ENCODE assay signal across 19 cellular contexts in genomic region chr20:8490076-8490830, GRCh38.
DNase-seq lines count a peak whose midpoint lies in the region; ATAC-seq and TF ChIP-seq lines count a peak whose summit lies in the region.
"Had no signal": no experiment of that assay in that cellular context is flagged by ENCODE, and none has a peak within 500 bp of the region (broad histone marks: within the 10 kb centered on the region; RNA-seq: fewer than 3 reads in every experiment).

No MANE protein-coding gene starts in this region.

- H3K27me3 ChIP-seq in breast epithelium, result no peaks in the 10 kb centered on the region
- no peaks in the 10 kb centered on the region for H3K27me3 ChIP-seq in MM.1S (replicated peaks; ENCODE audit: insufficient read depth, low read length)

- H3K36me3 ChIP-seq in breast epithelium, result no peaks in the 10 kb centered on the region
- H3K36me3 ChIP-seq in MM.1S (replicated peaks; ENCODE audit: insufficient read depth, low read length), result no peaks in the 10 kb centered on the region
- H3K36me3 ChIP-seq: HAP-1 had no signal

- no peak overlapping the region for H3K4me2 ChIP-seq in MM.1S (ENCODE audit: low read depth, low read length)

- no peaks in the 10 kb centered on the region for H3F3A ChIP-seq in MM.1S (ENCODE audit: insufficient read depth, low read length)

- H3K9me3 ChIP-seq in breast epithelium (no peaks in the 10 kb centered on the region), MM.1S (replicated peaks; ENCODE audit: insufficient read depth, low read length) (no peaks in the 10 kb centered on the region)
- H3K9me3 ChIP-seq: HAP-1 had no signal

- H3K4me1 Mint-ChIP-seq in MCF 10A (ENCODE audit: insufficient read depth, unreplicated experiment), result peaks cover 5% of the 10 kb centered on the region
- peaks cover 6% of the 10 kb centered on the region for H3K4me1 Mint-ChIP-seq in stimulated activated effector memory CD8-positive, alpha-beta T cell treated with anti-CD3 and anti-CD28 coated beads, Interleukin-12 subunit alpha, Interleukin-12 subunit beta, amount 100 ng/mL, for 72 hours
- H3K4me1 Mint-ChIP-seq: B cell had no signal

- intact Hi-C loops in breast epithelium (cut with DNase I; ENCODE audit: low total_unique reads), result no loop called here
- intact Hi-C loops in MCF 10A (cut with micrococcal nuclease), result no loop called here

- no peak overlapping the region for H3K27ac Mint-ChIP-seq in MCF 10A (ENCODE audit: low read depth, unreplicated experiment)
- no peak overlapping the region for H3K27ac Mint-ChIP-seq in stimulated activated effector memory CD8-positive, alpha-beta T cell treated with anti-CD3 and anti-CD28 coated beads, Interleukin-12 subunit alpha, Interleukin-12 subunit beta, amount 100 ng/mL, for 72 hours
- H3K27ac Mint-ChIP-seq: B cell had no signal

- peak; percentile 95 for ATAC-seq in stimulated activated effector memory CD8-positive, alpha-beta T cell treated with anti-CD3 and anti-CD28 coated beads, Interleukin-12 subunit alpha, Interleukin-12 subunit beta, amount 100 ng/mL, for 72 hours
- ATAC-seq: PC-3 had no signal

- DNase-seq in breast epithelium (ENCODE audit: low spot score in 2 of 2), result no peak
- DNase-seq in MCF 10A (ENCODE audit: unreplicated experiment), result no peak
- DNase-seq in NCI-H2029 treated with DMSO at 0.1 percent for 48 hours (lab: John Stamatoyannopoulos, UW), result peak; percentile 37
- peak; percentile 55 for DNase-seq in fibroblast of the aortic adventitia (ENCODE audit: low read depth)
- no peak for DNase-seq in stimulated activated effector memory CD8-positive, alpha-beta T cell treated with anti-CD3 and anti-CD28 coated beads, Interleukin-12 subunit alpha, Interleukin-12 subunit beta, amount 100 ng/mL, for 72 hours (ENCODE audit: low spot score in 2 of 2)
- DNase-seq in MM.1S, result no peak
- DNase-seq in germinal center (ENCODE audit: low spot score), result no peak
- no peak for DNase-seq in activated naive CD4-positive, alpha-beta T cell treated with Interleukin-2 at 50 U/mL for 16 hours
- DNase-seq: 8988T, DMS 273 treated with DMSO at 0.1 percent for 48 hours, GDM1, NCI-H1694 treated with DMSO at 0.1 percent for 48 hours, NCI-H226, NCI-H524, NCI-H82, PC-3, RPMI8226 had no signal

- TF ChIP-seq POLR2A in breast epithelium (IDR thresholded peaks at IDR 0.05), result no peak

- no peak overlapping the region for H3K9ac ChIP-seq in MM.1S (ENCODE audit: low read length)

- no peak for TF ChIP-seq CTCF in breast epithelium (IDR thresholded peaks at IDR 0.05)
- TF ChIP-seq CTCF in MCF 10A (IDR thresholded peaks at IDR 0.05; ENCODE audit: unreplicated experiment), result no peak
- no peak for TF ChIP-seq CTCF in fibroblast of the aortic adventitia (IDR thresholded peaks at IDR 0.05; ENCODE audit: insufficient read depth, low read length)
- TF ChIP-seq CTCF in MM.1S (IDR thresholded peaks at IDR 0.05; ENCODE audit: low read length), result no peak

- no peak overlapping the region for H3K4me3 Mint-ChIP-seq in MCF 10A (ENCODE audit: unreplicated experiment)
- H3K4me3 Mint-ChIP-seq in stimulated activated effector memory CD8-positive, alpha-beta T cell treated with anti-CD3 and anti-CD28 coated beads, Interleukin-12 subunit alpha, Interleukin-12 subunit beta, amount 100 ng/mL, for 72 hours, result no peak overlapping the region
- H3K4me3 Mint-ChIP-seq: B cell had no signal

- no peaks in the 10 kb centered on the region for H3K27me3 Mint-ChIP-seq in MCF 10A (ENCODE audit: insufficient read depth, unreplicated experiment)
- H3K27me3 Mint-ChIP-seq: B cell had no signal

- no peaks in the 10 kb centered on the region for H3K9me2 ChIP-seq in MM.1S (replicated peaks; ENCODE audit: insufficient read depth, low read length)

- no peaks in the 10 kb centered on the region for H3K79me2 ChIP-seq in MM.1S (ENCODE audit: low read length)

- H3K36me3 Mint-ChIP-seq in MCF 10A (ENCODE audit: insufficient read depth, unreplicated experiment), result no peaks in the 10 kb centered on the region
- no peaks in the 10 kb centered on the region for H3K36me3 Mint-ChIP-seq in stimulated activated effector memory CD8-positive, alpha-beta T cell treated with anti-CD3 and anti-CD28 coated beads, Interleukin-12 subunit alpha, Interleukin-12 subunit beta, amount 100 ng/mL, for 72 hours

- CTCF ChIA-PET in MCF 10A (lab: Yijun Ruan, JAX), result no interaction called here

- H3K4me1 ChIP-seq in breast epithelium (no peaks in the 10 kb centered on the region), MM.1S (ENCODE audit: low read length) (0 out of 2 replicates have a peak, but pooled peaks cover 4% of the 10 kb centered on the region)

- H2AFZ ChIP-seq in MM.1S (ENCODE audit: low read length), result no peak overlapping the region

- H3K27ac ChIP-seq in breast epithelium, result peak overlapping the region; percentile 35 to 67
- H3K27ac ChIP-seq in MM.1S (ENCODE audit: low read length), result no peak overlapping the region

- POLR2A ChIA-PET in MCF 10A (lab: Yijun Ruan, JAX), result interaction anchor here (0.6 to 1.2 kb wide), 2 partner anchors 9 to 187 kb away, joined by 3 read pairs; no protein-coding TSS in a partner anchor

- H3K9me3 Mint-ChIP-seq in MCF 10A (ENCODE audit: unreplicated experiment), result no peaks in the 10 kb centered on the region
- no peaks in the 10 kb centered on the region for H3K9me3 Mint-ChIP-seq in stimulated activated effector memory CD8-positive, alpha-beta T cell treated with anti-CD3 and anti-CD28 coated beads, Interleukin-12 subunit alpha, Interleukin-12 subunit beta, amount 100 ng/mL, for 72 hours

- H4K20me1 ChIP-seq in MM.1S (ENCODE audit: insufficient read depth, low read length), result no peaks in the 10 kb centered on the region

- H3K4me3 ChIP-seq in breast epithelium (no peak overlapping the region), fibroblast of the aortic adventitia (ENCODE audit: low read depth, low read length) (no peak overlapping the region), MM.1S (ENCODE audit: low read length) (no peak overlapping the region)
- H3K4me3 ChIP-seq: HAP-1 had no signal

- BruUV-seq in MCF 10A (replicated peaks; lab: Mats Ljungman, UMichigan), result no TSS peak

Comparison
In these comparisons a context has a peak if more than half of its experiments do, and no peak if none do; other contexts are left out.
1. DNase-seq: peak in NCI-H2029 treated with DMSO at 0.1 percent for 48 hours (single experiment) and fibroblast of the aortic adventitia (single experiment); none in breast epithelium (0 of 2), MCF 10A (single experiment), stimulated activated effector memory CD8-positive, alpha-beta T cell treated with anti-CD3 and anti-CD28 coated beads, Interleukin-12 subunit alpha, Interleukin-12 subunit beta, amount 100 ng/mL, for 72 hours (0 of 2), MM.1S (single experiment), germinal center (single experiment) and activated naive CD4-positive, alpha-beta T cell treated with Interleukin-2 at 50 U/mL for 16 hours (single experiment).